Comparison of ENCODE assay signal across 25 cellular contexts in genomic region chr12:111339306-111339938, GRCh38.
"Had no signal": no experiment of that assay in that cellular context is flagged by ENCODE, and none has a peak within 500 bp of the region (broad histone marks: within the 10 kb centered on the region; RNA-seq: fewer than 3 reads in every experiment).

No MANE protein-coding gene starts in this region.

- H3K4me3 Mint-ChIP-seq: activated naive CD8-positive, alpha-beta T cell; activated T-cell treated with anti-CD3 and anti-CD28 coated beads, Interleukin-2, amount 50 U/mL, for 4 hours; central memory CD8-positive, alpha-beta T cell; natural killer cell treated with Interleukin-12 subunit alpha and Interleukin-12 subunit beta and Interleukin-15 and Interleukin-18, amount 100 ng/mL, for 72 hours; stimulated activated memory B cell treated with anti-CD40 and anti-IgM and Interleukin-4, amounts not matched to agents 10 μg/mL and 1 μg/mL and 100 μg/mL, for 72 hours; T-cell; T-helper 2 cell treated with Interferon-gamma antibody and Interleukin-4, amounts not matched to agents 5 μg/mL and 100 μg/mL, for 36 hours had no signal

- H3K27ac Mint-ChIP-seq: activated naive CD8-positive, alpha-beta T cell; activated T-helper 2 cell treated with anti-CD3 and anti-CD28 coated beads, Interferon-gamma antibody, Interleukin-2, Interleukin-4, amounts not matched to agents 10 μg/mL and 5 μg/mL and 100 μg/mL, durations not matched to agents 14 hours and 24 hours and 36 hours; natural killer cell treated with Interleukin-12 subunit alpha and Interleukin-12 subunit beta and Interleukin-15 and Interleukin-18, amount 100 ng/mL, for 72 hours; stimulated activated memory B cell treated with anti-CD40 and anti-IgM and Interleukin-4, amounts not matched to agents 10 μg/mL and 1 μg/mL and 100 μg/mL, for 72 hours; T-cell; T-helper 2 cell treated with Interferon-gamma antibody and Interleukin-4, amounts not matched to agents 5 μg/mL and 100 μg/mL, for 36 hours had no signal

- H3K4me1 ChIP-seq: adrenal gland, colonic mucosa, gastroesophageal sphincter, heart left ventricle, left lung, prostate gland, transverse colon had no signal

- H3K4me1 Mint-ChIP-seq: central memory CD8-positive, alpha-beta T cell; T-cell had no signal

- DNase-seq: activated CD4-positive, alpha-beta T cell treated with anti-CD3 and anti-CD28 coated beads for 4 hours; activated CD4-positive, alpha-beta T cell treated with anti-CD3 and anti-CD28 coated beads, Interleukin-2, amount 50 U/mL, for 48 hours; activated CD4-positive, CD25-positive, alpha-beta regulatory T cell; activated CD8-positive, alpha-beta memory T cell treated with anti-CD3 and anti-CD28 coated beads, Interleukin-2, amount 50 U/mL, for 48 hours; activated naive CD4-positive, alpha-beta T cell; activated T-cell treated with anti-CD3 and anti-CD28 coated beads, Interleukin-2, amount 50 U/mL, for 4 hours; adrenal gland; colonic mucosa; heart left ventricle; kidney; left lung; mammary epithelial cell; midbrain; stimulated activated CD4-positive, alpha-beta T cell treated with anti-CD3 and anti-CD28 coated beads, Interleukin-1b, Interleukin-23, amount 100 ng/mL, for 48 hours; T-cell; transverse colon had no signal

- H3K27me3 Mint-ChIP-seq: activated naive CD8-positive, alpha-beta T cell; central memory CD8-positive, alpha-beta T cell; stimulated activated memory B cell treated with anti-CD40 and anti-IgM and Interleukin-4, amounts not matched to agents 10 μg/mL and 1 μg/mL and 100 μg/mL, for 72 hours had no signal

- H3K9me3 Mint-ChIP-seq: activated T-cell treated with anti-CD3 and anti-CD28 coated beads, Interleukin-2, amount 50 U/mL, for 4 hours; activated T-helper 2 cell treated with anti-CD3 and anti-CD28 coated beads, Interferon-gamma antibody, Interleukin-2, Interleukin-4, amounts not matched to agents 10 μg/mL and 5 μg/mL and 100 μg/mL, durations not matched to agents 14 hours and 24 hours and 36 hours; central memory CD8-positive, alpha-beta T cell; natural killer cell treated with Interleukin-12 subunit alpha and Interleukin-12 subunit beta and Interleukin-15 and Interleukin-18, amount 100 ng/mL, for 72 hours; stimulated activated memory B cell treated with anti-CD40 and anti-IgM and Interleukin-4, amounts not matched to agents 10 μg/mL and 1 μg/mL and 100 μg/mL, for 72 hours; T-helper 2 cell treated with Interferon-gamma antibody and Interleukin-4, amounts not matched to agents 5 μg/mL and 100 μg/mL, for 36 hours had no signal

- H3K36me3 ChIP-seq: adrenal gland, colonic mucosa, gastroesophageal sphincter, heart left ventricle, left lung, prostate gland, transverse colon had no signal

- H3K27me3 ChIP-seq: adrenal gland, colonic mucosa, gastroesophageal sphincter, heart left ventricle, left lung, transverse colon had no signal

- H3K27ac ChIP-seq: adrenal gland, colonic mucosa, epithelial cell of prostate, gastroesophageal sphincter, heart left ventricle, left lung, prostate gland, transverse colon had no signal

- H3K9me3 ChIP-seq: adrenal gland, colonic mucosa, left lung, prostate gland, transverse colon had no signal

- ATAC-seq: activated T-cell treated with anti-CD3 and anti-CD28 coated beads, Interleukin-2, amount 50 U/mL, for 4 hours; gastroesophageal sphincter; heart left ventricle; left lung; natural killer cell treated with Interleukin-12 subunit alpha and Interleukin-12 subunit beta and Interleukin-15 and Interleukin-18, amount 100 ng/mL, for 72 hours; stimulated activated memory B cell treated with anti-CD40 and anti-IgM and Interleukin-4, amounts not matched to agents 10 μg/mL and 1 μg/mL and 100 μg/mL, for 72 hours; T-cell had no signal

- H3K36me3 Mint-ChIP-seq: activated naive CD8-positive, alpha-beta T cell; natural killer cell treated with Interleukin-12 subunit alpha and Interleukin-12 subunit beta and Interleukin-15 and Interleukin-18, amount 100 ng/mL, for 72 hours; stimulated activated memory B cell treated with anti-CD40 and anti-IgM and Interleukin-4, amounts not matched to agents 10 μg/mL and 1 μg/mL and 100 μg/mL, for 72 hours had no signal

- H3K4me3 ChIP-seq: adrenal gland, colonic mucosa, gastroesophageal sphincter, heart left ventricle, left lung, prostate gland, transverse colon had no signal
